In the genomic region with DNA sequence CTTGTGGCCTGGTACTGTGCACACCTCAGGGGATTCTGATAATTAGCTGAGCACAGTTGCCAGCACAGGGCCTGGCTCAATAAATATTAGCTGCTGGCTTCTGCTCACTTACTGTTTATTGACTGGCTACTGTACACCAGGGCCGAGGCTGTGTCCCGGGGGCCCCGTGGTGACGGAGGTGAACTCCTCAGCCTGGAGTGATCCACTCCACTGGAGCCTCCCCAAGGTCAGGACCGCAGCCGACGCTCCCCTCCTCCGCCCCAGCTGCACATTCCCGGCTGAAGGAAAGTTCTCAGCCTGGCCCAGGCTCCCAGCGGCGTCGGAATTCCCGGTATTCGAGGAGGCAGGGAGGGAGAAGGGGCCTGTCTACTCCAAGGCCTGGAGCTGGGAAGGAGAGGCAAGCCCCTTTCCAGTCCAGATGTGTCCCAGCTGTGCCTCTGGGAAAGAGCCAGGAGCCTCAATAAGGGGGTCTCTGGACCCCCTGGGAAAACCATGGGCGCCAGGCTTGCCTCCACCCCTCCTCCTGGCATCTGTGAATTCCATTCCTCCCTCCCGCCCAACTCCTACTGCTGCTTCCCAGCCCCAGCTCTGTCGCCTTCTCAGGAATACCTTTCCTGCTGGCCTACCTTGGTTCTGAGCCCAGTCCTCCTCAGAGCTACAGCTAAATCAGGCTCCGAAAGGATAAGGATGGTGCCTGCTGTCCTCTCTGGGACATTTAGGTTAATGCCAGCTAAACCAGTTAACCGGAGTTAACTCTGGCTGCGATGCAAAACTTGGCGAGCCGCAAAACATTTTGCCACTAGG, we compare ENCODE assay signal across 1 cellular context.
TF ChIP-seq lines count a peak whose summit lies in the region.

No MANE protein-coding gene starts in this region.

TF ChIP-seq in HepG2, 621 proteins besides CTCF, POLR2A, EP300 and RAD21 (continued from another document and continues in another):
- TF ChIP-seq, protein P1, sequence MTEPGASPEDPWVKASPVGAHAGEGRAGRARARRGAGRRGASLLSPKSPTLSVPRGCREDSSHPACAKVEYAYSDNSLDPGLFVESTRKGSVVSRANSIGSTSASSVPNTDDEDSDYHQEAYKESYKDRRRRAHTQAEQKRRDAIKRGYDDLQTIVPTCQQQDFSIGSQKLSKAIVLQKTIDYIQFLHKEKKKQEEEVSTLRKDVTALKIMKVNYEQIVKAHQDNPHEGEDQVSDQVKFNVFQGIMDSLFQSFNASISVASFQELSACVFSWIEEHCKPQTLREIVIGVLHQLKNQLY (CRISPR knock-in tag; IDR thresholded peaks at IDR 0.05): no peak
- TF ChIP-seq MATR3 (CRISPR knock-in tag; IDR thresholded peaks at IDR 0.05) (no peak), SIX1 (CRISPR knock-in tag; IDR thresholded peaks at IDR 0.05; ENCODE audit: borderline replicate concordance) (no peak), YEATS4 (CRISPR knock-in tag; IDR thresholded peaks at IDR 0.05; ENCODE audit: borderline replicate concordance) (no peak), ZNF274 (CRISPR knock-in tag; IDR thresholded peaks at IDR 0.05) (no peak), SUZ12 (IDR thresholded peaks at IDR 0.05; ENCODE audit: low read depth, low read length) (no peak), ZNF468 (CRISPR knock-in tag; IDR thresholded peaks at IDR 0.05) (no peak), CHCHD3 (CRISPR knock-in tag; IDR thresholded peaks at IDR 0.05) (no peak), ZNF615 (CRISPR knock-in tag; IDR thresholded peaks at IDR 0.05; ENCODE audit: borderline replicate concordance) (no peak), MTA1 (CRISPR knock-in tag; IDR thresholded peaks at IDR 0.05; ENCODE audit: borderline replicate concordance) (no peak), BRCA1 (CRISPR knock-in tag; IDR thresholded peaks at IDR 0.05) (no peak), KLF11 (CRISPR knock-in tag; IDR thresholded peaks at IDR 0.05) (peak; percentile 23; the same call in 1 of the 2 replicates), MBD4 (IDR thresholded peaks at IDR 0.05; ENCODE audit: borderline replicate concordance, low read length) (no peak), KDM4B (CRISPR knock-in tag; IDR thresholded peaks at IDR 0.05) (no peak), NCOA1 (CRISPR knock-in tag; IDR thresholded peaks at IDR 0.05) (no peak), ZEB1 (IDR thresholded peaks at IDR 0.05; ENCODE audit: insufficient replicate concordance, low read depth) (no peak), BCL6 (CRISPR knock-in tag; IDR thresholded peaks at IDR 0.05) (no peak), CBX1 (IDR thresholded peaks at IDR 0.05; ENCODE audit: low read depth) (no peak), ZNF572 (CRISPR knock-in tag; IDR thresholded peaks at IDR 0.05) (no peak), ONECUT2 (CRISPR knock-in tag; IDR thresholded peaks at IDR 0.05) (no peak), TCF7 (IDR thresholded peaks at IDR 0.05; ENCODE audit: low read depth) (no peak), ZNF224 (CRISPR knock-in tag; IDR thresholded peaks at IDR 0.05) (no peak), ZNF329 (CRISPR knock-in tag; IDR thresholded peaks at IDR 0.05; ENCODE audit: low read depth) (0 out of 2 replicates have a peak, but pooled peaks have one; percentile 44), FOXK2 (IDR thresholded peaks at IDR 0.05) (no peak), KMT2B (CRISPR knock-in tag; IDR thresholded peaks at IDR 0.05) (no peak)
- TF ChIP-seq, protein P2, sequence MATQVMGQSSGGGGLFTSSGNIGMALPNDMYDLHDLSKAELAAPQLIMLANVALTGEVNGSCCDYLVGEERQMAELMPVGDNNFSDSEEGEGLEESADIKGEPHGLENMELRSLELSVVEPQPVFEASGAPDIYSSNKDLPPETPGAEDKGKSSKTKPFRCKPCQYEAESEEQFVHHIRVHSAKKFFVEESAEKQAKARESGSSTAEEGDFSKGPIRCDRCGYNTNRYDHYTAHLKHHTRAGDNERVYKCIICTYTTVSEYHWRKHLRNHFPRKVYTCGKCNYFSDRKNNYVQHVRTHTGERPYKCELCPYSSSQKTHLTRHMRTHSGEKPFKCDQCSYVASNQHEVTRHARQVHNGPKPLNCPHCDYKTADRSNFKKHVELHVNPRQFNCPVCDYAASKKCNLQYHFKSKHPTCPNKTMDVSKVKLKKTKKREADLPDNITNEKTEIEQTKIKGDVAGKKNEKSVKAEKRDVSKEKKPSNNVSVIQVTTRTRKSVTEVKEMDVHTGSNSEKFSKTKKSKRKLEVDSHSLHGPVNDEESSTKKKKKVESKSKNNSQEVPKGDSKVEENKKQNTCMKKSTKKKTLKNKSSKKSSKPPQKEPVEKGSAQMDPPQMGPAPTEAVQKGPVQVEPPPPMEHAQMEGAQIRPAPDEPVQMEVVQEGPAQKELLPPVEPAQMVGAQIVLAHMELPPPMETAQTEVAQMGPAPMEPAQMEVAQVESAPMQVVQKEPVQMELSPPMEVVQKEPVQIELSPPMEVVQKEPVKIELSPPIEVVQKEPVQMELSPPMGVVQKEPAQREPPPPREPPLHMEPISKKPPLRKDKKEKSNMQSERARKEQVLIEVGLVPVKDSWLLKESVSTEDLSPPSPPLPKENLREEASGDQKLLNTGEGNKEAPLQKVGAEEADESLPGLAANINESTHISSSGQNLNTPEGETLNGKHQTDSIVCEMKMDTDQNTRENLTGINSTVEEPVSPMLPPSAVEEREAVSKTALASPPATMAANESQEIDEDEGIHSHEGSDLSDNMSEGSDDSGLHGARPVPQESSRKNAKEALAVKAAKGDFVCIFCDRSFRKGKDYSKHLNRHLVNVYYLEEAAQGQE (IDR thresholded peaks at IDR 0.05; ENCODE audit: borderline replicate concordance in 1 of 2, low read depth in 1 of 2, low read length in 2 of 2): no peak
- TF ChIP-seq, protein P3, sequence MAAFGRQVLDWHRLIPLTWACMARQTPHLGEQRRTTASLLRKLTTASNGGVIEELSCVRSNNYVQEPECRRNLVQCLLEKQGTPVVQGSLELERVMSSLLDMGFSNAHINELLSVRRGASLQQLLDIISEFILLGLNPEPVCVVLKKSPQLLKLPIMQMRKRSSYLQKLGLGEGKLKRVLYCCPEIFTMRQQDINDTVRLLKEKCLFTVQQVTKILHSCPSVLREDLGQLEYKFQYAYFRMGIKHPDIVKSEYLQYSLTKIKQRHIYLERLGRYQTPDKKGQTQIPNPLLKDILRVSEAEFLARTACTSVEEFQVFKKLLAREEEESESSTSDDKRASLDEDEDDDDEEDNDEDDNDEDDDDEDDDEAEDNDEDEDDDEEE (CRISPR knock-in tag; IDR thresholded peaks at IDR 0.05): no peak
- TF ChIP-seq, protein P4, sequence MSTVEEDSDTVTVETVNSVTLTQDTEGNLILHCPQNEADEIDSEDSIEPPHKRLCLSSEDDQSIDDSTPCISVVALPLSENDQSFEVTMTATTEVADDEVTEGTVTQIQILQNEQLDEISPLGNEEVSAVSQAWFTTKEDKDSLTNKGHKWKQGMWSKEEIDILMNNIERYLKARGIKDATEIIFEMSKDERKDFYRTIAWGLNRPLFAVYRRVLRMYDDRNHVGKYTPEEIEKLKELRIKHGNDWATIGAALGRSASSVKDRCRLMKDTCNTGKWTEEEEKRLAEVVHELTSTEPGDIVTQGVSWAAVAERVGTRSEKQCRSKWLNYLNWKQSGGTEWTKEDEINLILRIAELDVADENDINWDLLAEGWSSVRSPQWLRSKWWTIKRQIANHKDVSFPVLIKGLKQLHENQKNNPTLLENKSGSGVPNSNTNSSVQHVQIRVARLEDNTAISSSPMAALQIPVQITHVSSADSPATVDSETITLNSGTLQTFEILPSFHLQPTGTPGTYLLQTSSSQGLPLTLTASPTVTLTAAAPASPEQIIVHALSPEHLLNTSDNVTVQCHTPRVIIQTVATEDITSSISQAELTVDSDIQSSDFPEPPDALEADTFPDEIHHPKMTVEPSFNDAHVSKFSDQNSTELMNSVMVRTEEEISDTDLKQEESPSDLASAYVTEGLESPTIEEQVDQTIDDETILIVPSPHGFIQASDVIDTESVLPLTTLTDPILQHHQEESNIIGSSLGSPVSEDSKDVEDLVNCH (CRISPR knock-in tag; IDR thresholded peaks at IDR 0.05): no peak
- TF ChIP-seq, protein P5, sequence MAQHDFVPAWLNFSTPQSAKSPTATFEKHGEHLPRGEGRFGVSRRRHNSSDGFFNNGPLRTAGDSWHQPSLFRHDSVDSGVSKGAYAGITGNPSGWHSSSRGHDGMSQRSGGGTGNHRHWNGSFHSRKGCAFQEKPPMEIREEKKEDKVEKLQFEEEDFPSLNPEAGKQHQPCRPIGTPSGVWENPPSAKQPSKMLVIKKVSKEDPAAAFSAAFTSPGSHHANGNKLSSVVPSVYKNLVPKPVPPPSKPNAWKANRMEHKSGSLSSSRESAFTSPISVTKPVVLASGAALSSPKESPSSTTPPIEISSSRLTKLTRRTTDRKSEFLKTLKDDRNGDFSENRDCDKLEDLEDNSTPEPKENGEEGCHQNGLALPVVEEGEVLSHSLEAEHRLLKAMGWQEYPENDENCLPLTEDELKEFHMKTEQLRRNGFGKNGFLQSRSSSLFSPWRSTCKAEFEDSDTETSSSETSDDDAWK (CRISPR knock-in tag; IDR thresholded peaks at IDR 0.05): no peak
- TF ChIP-seq, protein P6, sequence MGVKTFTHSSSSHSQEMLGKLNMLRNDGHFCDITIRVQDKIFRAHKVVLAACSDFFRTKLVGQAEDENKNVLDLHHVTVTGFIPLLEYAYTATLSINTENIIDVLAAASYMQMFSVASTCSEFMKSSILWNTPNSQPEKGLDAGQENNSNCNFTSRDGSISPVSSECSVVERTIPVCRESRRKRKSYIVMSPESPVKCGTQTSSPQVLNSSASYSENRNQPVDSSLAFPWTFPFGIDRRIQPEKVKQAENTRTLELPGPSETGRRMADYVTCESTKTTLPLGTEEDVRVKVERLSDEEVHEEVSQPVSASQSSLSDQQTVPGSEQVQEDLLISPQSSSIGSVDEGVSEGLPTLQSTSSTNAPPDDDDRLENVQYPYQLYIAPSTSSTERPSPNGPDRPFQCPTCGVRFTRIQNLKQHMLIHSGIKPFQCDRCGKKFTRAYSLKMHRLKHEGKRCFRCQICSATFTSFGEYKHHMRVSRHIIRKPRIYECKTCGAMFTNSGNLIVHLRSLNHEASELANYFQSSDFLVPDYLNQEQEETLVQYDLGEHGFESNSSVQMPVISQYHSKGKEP (CRISPR knock-in tag; IDR thresholded peaks at IDR 0.05): no peak
- TF ChIP-seq, protein P7, sequence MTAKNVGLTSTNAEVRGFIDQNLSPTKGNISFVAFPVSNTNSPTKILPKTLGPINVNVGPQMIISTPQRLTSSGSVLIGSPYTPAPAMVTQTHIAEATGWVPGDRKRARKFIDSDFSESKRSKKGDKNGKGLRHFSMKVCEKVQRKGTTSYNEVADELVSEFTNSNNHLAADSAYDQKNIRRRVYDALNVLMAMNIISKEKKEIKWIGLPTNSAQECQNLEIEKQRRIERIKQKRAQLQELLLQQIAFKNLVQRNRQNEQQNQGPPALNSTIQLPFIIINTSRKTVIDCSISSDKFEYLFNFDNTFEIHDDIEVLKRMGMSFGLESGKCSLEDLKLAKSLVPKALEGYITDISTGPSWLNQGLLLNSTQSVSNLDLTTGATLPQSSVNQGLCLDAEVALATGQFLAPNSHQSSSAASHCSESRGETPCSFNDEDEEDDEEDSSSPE (CRISPR knock-in tag; IDR thresholded peaks at IDR 0.05): no peak
- TF ChIP-seq, protein P8, sequence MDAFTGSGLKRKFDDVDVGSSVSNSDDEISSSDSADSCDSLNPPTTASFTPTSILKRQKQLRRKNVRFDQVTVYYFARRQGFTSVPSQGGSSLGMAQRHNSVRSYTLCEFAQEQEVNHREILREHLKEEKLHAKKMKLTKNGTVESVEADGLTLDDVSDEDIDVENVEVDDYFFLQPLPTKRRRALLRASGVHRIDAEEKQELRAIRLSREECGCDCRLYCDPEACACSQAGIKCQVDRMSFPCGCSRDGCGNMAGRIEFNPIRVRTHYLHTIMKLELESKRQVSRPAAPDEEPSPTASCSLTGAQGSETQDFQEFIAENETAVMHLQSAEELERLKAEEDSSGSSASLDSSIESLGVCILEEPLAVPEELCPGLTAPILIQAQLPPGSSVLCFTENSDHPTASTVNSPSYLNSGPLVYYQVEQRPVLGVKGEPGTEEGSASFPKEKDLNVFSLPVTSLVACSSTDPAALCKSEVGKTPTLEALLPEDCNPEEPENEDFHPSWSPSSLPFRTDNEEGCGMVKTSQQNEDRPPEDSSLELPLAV (CRISPR knock-in tag; conservative IDR thresholded peaks at IDR 0.05; ENCODE audit: low read depth): no peak
- TF ChIP-seq, protein P9, sequence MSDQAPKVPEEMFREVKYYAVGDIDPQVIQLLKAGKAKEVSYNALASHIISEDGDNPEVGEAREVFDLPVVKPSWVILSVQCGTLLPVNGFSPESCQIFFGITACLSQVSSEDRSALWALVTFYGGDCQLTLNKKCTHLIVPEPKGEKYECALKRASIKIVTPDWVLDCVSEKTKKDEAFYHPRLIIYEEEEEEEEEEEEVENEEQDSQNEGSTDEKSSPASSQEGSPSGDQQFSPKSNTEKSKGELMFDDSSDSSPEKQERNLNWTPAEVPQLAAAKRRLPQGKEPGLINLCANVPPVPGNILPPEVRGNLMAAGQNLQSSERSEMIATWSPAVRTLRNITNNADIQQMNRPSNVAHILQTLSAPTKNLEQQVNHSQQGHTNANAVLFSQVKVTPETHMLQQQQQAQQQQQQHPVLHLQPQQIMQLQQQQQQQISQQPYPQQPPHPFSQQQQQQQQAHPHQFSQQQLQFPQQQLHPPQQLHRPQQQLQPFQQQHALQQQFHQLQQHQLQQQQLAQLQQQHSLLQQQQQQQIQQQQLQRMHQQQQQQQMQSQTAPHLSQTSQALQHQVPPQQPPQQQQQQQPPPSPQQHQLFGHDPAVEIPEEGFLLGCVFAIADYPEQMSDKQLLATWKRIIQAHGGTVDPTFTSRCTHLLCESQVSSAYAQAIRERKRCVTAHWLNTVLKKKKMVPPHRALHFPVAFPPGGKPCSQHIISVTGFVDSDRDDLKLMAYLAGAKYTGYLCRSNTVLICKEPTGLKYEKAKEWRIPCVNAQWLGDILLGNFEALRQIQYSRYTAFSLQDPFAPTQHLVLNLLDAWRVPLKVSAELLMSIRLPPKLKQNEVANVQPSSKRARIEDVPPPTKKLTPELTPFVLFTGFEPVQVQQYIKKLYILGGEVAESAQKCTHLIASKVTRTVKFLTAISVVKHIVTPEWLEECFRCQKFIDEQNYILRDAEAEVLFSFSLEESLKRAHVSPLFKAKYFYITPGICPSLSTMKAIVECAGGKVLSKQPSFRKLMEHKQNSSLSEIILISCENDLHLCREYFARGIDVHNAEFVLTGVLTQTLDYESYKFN (CRISPR knock-in tag; conservative IDR thresholded peaks at IDR 0.05): peak; percentile 61; the same call in 1 of the 2 replicates
- TF ChIP-seq, protein P10, sequence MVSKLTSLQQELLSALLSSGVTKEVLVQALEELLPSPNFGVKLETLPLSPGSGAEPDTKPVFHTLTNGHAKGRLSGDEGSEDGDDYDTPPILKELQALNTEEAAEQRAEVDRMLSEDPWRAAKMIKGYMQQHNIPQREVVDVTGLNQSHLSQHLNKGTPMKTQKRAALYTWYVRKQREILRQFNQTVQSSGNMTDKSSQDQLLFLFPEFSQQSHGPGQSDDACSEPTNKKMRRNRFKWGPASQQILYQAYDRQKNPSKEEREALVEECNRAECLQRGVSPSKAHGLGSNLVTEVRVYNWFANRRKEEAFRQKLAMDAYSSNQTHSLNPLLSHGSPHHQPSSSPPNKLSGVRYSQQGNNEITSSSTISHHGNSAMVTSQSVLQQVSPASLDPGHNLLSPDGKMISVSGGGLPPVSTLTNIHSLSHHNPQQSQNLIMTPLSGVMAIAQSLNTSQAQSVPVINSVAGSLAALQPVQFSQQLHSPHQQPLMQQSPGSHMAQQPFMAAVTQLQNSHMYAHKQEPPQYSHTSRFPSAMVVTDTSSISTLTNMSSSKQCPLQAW (CRISPR knock-in tag; IDR thresholded peaks at IDR 0.05): 0 out of 2 replicates have a peak, but pooled peaks have one; percentile 10
